In the genomic region with DNA sequence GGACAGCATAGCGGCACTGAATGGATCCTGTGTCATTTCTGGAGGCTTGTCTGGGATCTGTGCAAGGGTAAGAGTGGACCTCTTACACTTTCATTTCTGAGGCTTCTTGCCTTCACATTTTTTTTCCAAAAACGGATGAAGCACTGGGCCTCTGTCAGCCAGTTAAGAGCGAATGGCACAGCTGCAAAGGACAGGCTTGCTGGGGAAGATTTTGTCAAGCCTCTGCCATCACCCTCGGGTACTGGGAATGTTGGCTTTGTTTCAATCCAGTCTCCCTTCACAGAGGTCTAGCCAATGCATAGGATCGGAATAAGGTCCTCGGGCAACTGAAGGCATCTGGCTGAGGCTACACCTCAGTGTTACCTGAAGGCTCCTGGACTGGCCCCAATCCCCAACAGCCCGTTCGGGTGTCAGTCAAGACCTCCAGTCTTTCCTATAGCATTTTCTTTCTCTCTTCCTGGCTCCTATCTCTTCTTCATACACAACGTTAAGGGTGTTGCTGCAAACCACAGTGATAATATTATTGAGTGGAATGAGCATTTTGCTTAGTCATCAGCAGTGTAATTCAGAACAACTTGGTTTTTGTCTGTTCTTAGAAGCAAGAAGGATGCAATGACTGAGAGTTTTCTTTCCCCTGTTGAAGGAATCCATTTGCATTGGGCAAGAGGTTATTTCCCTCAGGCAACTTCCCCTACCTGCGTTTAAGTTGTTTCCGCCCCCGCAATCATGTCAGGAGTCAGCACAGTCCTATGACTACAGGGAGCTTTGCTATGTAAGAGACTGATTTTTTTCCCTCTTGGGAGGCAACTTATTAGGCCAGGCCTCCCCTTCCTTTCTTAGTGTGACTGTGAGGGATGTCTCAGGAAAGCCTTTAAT, we compare ENCODE assay signal across 9 cellular contexts. TPM values are rescaled to one million over a fixed set of nuclear protein-coding genes. Genes with fewer than 3 reads are reported as not detected.
DNase-seq lines count a peak whose midpoint lies in the region; ATAC-seq and TF ChIP-seq lines count a peak whose summit lies in the region.
"Had no signal": no experiment of that assay in that cellular context is flagged by ENCODE, and none has a peak within 500 bp of the region (broad histone marks: within the 10 kb centered on the region; RNA-seq: fewer than 3 reads in every experiment).

No MANE protein-coding gene starts in this region.

- peaks cover 0 to 20% (median 2%) of the 10 kb centered on the region in 4 donors for H3K36me3 ChIP-seq in sigmoid colon

- H3K9me3 ChIP-seq in sigmoid colon = peaks cover 0 to 4% (median 0%) of the 10 kb centered on the region in 4 donors
- H3K9me3 ChIP-seq: right lobe of liver had no signal

- H3K4me1 Mint-ChIP-seq in effector memory CD8-positive, alpha-beta T cell (ENCODE audit: low read depth in 2 of 2) = peaks cover 34 to 63% of the 10 kb centered on the region in 2 donors

- ATAC-seq in GM18858 (IDR thresholded peaks at IDR 0.05; ENCODE audit: unreplicated experiment) (peak; percentile 67), HG02852 (IDR thresholded peaks at IDR 0.05; ENCODE audit: unreplicated experiment) (peak; percentile 91)
- ATAC-seq in effector memory CD8-positive, alpha-beta T cell (replicated peaks) = peak; percentile 52

- 79 to 91% methylated on average over 12 of the region's 12 CpGs for WGBS in sigmoid colon, 2 donors

- TF ChIP-seq CTCF in sigmoid colon (IDR thresholded peaks at IDR 0.05) = no peak

- no peaks in the 10 kb centered on the region for H3K27me3 ChIP-seq in sigmoid colon
- H3K27me3 ChIP-seq: right lobe of liver had no signal

- H3K27me3 Mint-ChIP-seq in effector memory CD8-positive, alpha-beta T cell = no peaks in the 10 kb centered on the region

- H3K27ac Mint-ChIP-seq in effector memory CD8-positive, alpha-beta T cell = peak overlapping the region in 1 of 2 donors; percentile 84

- no peak for TF ChIP-seq EP300 in sigmoid colon (IDR thresholded peaks at IDR 0.05)

- intact Hi-C loops in sigmoid colon (cut with DNase I) = no loop called here

- H3K27ac ChIP-seq in sigmoid colon (no peak overlapping the region), substantia nigra (ENCODE audit: low read depth, low read length, poor library complexity, severe bottlenecking) (no peak overlapping the region)
- H3K27ac ChIP-seq: right lobe of liver had no signal

- peaks cover 21% of the 10 kb centered on the region for H3K36me3 Mint-ChIP-seq in effector memory CD8-positive, alpha-beta T cell (ENCODE audit: insufficient read depth)

- no peak overlapping the region for H3K4me3 ChIP-seq in sigmoid colon
- H3K4me3 ChIP-seq: right lobe of liver had no signal

- peaks cover 0 to under 1% of the 10 kb centered on the region in 2 donors for H3K9me3 Mint-ChIP-seq in effector memory CD8-positive, alpha-beta T cell

- DNase-seq in T follicular helper cell (ENCODE audit: low read depth) (peak; percentile 8), sigmoid colon (no peak), substantia nigra (lab: John Stamatoyannopoulos, UW) (no peak), mucosa of gallbladder (ENCODE audit: low spot score) (no peak)
- DNase-seq in effector memory CD8-positive, alpha-beta T cell = no peak
- DNase-seq in stimulated activated CD4-positive, alpha-beta T cell treated with anti-CD3 and anti-CD28 coated beads, Interleukin-12 subunit alpha, Interleukin-12 subunit beta, amount 100 ng/mL, for 48 hours (ENCODE audit: low read depth in 2 of 3, low spot score in 1 of 3) = peak; percentile 66 to 79 (median 74)
- DNase-seq: right lobe of liver had no signal

- H3K4me3 Mint-ChIP-seq in effector memory CD8-positive, alpha-beta T cell = no peak overlapping the region

- no peak for TF ChIP-seq POLR2A in sigmoid colon (IDR thresholded peaks at IDR 0.05)

- no peaks in the 10 kb centered on the region for H3K4me1 ChIP-seq in sigmoid colon

RNA-seq across cellular contexts. Expression of gene NPAT, which starts 22.8 kb away (rescaled TPM):
- 10 to 100 TPM; 12.1 to 15.7 (median 13.4) TPM for total RNA-seq in sigmoid colon
- 1 to 10 TPM; 1.6 to 4.8 (median 1.8) TPM for polyA plus RNA-seq in sigmoid colon
- total RNA-seq in mucosa of gallbladder = 12.5 TPM

RNA-seq across cellular contexts. Expression of gene ATM, which starts 23.2 kb away (rescaled TPM):
- total RNA-seq in sigmoid colon = 10 to 100 TPM; 52.7 to 88.8 (median 71.8) TPM
- polyA plus RNA-seq in sigmoid colon = 10 to 100 TPM in 1 of 3 donors, 1 to 10 TPM in 2; 3.0 to 35.7 (median 3.5) TPM
- total RNA-seq in mucosa of gallbladder = 68.1 TPM

Comparison
In these comparisons a context has a peak if more than half of its experiments do, and no peak if none do; other contexts are left out.
1. DNase-seq: peak in T follicular helper cell (single experiment) and stimulated activated CD4-positive, alpha-beta T cell treated with anti-CD3 and anti-CD28 coated beads, Interleukin-12 subunit alpha, Interleukin-12 subunit beta, amount 100 ng/mL, for 48 hours (3 of 3); none in effector memory CD8-positive, alpha-beta T cell (0 of 3), sigmoid colon (single experiment), substantia nigra (0 of 49) and mucosa of gallbladder (single experiment).
2. Peak in every context shown above with its lines, with median percentiles within 50 percentile points of each other: ATAC-seq.